Comparison of ENCODE assay signal across 15 cellular contexts in the genomic region with DNA sequence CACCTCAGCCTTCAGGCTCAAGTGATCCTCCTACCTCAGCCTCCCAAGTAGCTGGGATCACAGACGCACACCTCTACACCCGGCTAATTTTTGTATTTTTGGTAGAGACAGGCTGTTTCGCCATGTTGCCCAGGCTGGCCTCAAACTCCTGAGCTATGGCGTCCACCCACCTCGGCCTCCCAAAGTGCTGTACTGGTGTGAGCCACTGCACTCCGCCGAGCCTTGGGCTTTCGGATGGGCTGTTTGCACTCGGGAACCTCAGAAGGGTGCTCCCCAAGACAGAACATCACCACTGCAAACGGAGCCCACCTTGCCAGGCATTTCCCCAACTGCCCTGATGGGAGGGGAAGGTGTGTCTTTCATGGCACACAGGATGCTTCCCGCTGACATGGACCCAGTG. TPM values are rescaled to one million over a fixed set of nuclear protein-coding genes. Genes with fewer than 3 reads are reported as not detected.
DNase-seq lines count a peak whose midpoint lies in the region; ATAC-seq and TF ChIP-seq lines count a peak whose summit lies in the region.
"Had no signal": no experiment of that assay in that cellular context is flagged by ENCODE, and none has a peak within 500 bp of the region (broad histone marks: within the 10 kb centered on the region; RNA-seq: fewer than 3 reads in every experiment).

No MANE protein-coding gene starts in this region.

- peaks cover 2% of the 10 kb centered on the region for H3K36me3 Mint-ChIP-seq in activated CD8-positive, alpha-beta T cell treated with anti-CD3 and anti-CD28 coated beads for 36 hours (ENCODE audit: low read depth)
- peaks cover 10% of the 10 kb centered on the region for H3K36me3 Mint-ChIP-seq in activated T-helper 17 cell treated with anti-CD3 and anti-CD28 coated beads, Interleukin-2, amount 50 U/mL, for 72 hours (ENCODE audit: low read depth)

- no peak for DNase-seq in SJCRH30
- DNase-seq in fibroblast of gingiva (ENCODE audit: low read depth) = peak; percentile 3
- no peak for DNase-seq in substantia nigra (lab: John Stamatoyannopoulos, UW)
- DNase-seq in activated CD8-positive, alpha-beta T cell treated with anti-CD3 and anti-CD28 coated beads for 36 hours = no peak
- DNase-seq in NAMALWA (ENCODE audit: low spot score) = no peak
- DNase-seq: activated CD8-positive, alpha-beta memory T cell treated with anti-CD3 and anti-CD28 coated beads, Interleukin-2, amount 50 U/mL, for 48 hours; DMS79; effector CD4-positive, alpha-beta T cell; left colon; occipital lobe; T-helper 1 cell had no signal

- H3K9me3 ChIP-seq in SJCRH30 (replicated peaks) = no peaks in the 10 kb centered on the region
- H3K9me3 ChIP-seq in muscle layer of duodenum (ENCODE audit: control insufficient read depth in 1 of 2, low read length in 2 of 2) = no peaks in the 10 kb centered on the region

- H3K27me3 Mint-ChIP-seq in activated CD8-positive, alpha-beta T cell treated with anti-CD3 and anti-CD28 coated beads for 36 hours = no peaks in the 10 kb centered on the region
- H3K27me3 Mint-ChIP-seq in activated T-helper 17 cell treated with anti-CD3 and anti-CD28 coated beads, Interleukin-2, amount 50 U/mL, for 72 hours = no peaks in the 10 kb centered on the region

- H3K4me1 Mint-ChIP-seq in activated CD8-positive, alpha-beta T cell treated with anti-CD3 and anti-CD28 coated beads for 36 hours (ENCODE audit: low read depth) = no peaks in the 10 kb centered on the region
- H3K4me1 Mint-ChIP-seq in activated T-helper 17 cell treated with anti-CD3 and anti-CD28 coated beads, Interleukin-2, amount 50 U/mL, for 72 hours = peaks cover 3% of the 10 kb centered on the region

- POLR2A ChIA-PET in activated CD8-positive, alpha-beta T cell treated with anti-CD3 and anti-CD28 coated beads for 36 hours (lab: Charles Lee) = no interaction called here

- H3K4me1 ChIP-seq in SJCRH30 (peaks cover 61% of the 10 kb centered on the region), muscle layer of duodenum (ENCODE audit: control insufficient read depth in 1 of 2, insufficient read depth in 2 of 2, low read length in 2 of 2) (peaks cover 22 to 59% of the 10 kb centered on the region in 2 donors)

- no peak for ATAC-seq in GM18868 (IDR thresholded peaks at IDR 0.05; ENCODE audit: unreplicated experiment)
- ATAC-seq in activated CD8-positive, alpha-beta T cell treated with anti-CD3 and anti-CD28 coated beads for 36 hours = no peak
- no peak for ATAC-seq in activated T-helper 17 cell treated with anti-CD3 and anti-CD28 coated beads, Interleukin-2, amount 50 U/mL, for 72 hours (replicated peaks)
- ATAC-seq: activated CD4-positive, CD25-positive, alpha-beta regulatory T cell treated with anti-CD3 and anti-CD28 coated beads, Interleukin-2, amount 50 U/mL, for 24 hours had no signal

- intact Hi-C loops in activated CD8-positive, alpha-beta T cell treated with anti-CD3 and anti-CD28 coated beads for 36 hours (cut with micrococcal nuclease) = no loop called here

- H3K36me3 ChIP-seq in SJCRH30 = peaks cover 5% of the 10 kb centered on the region
- no peaks in the 10 kb centered on the region for H3K36me3 ChIP-seq in muscle layer of duodenum (ENCODE audit: control insufficient read depth in 1 of 2, insufficient read depth in 2 of 2, low read length in 2 of 2)

- no peak overlapping the region for H3K27ac Mint-ChIP-seq in activated CD8-positive, alpha-beta T cell treated with anti-CD3 and anti-CD28 coated beads for 36 hours
- no peak overlapping the region for H3K27ac Mint-ChIP-seq in activated T-helper 17 cell treated with anti-CD3 and anti-CD28 coated beads, Interleukin-2, amount 50 U/mL, for 72 hours

- H3K4me3 ChIP-seq in SJCRH30 (no peak overlapping the region), muscle layer of duodenum (ENCODE audit: low read depth in 1 of 2, low read length in 2 of 2) (peak overlapping the region in 1 of 2 donors; percentile 27)

- H3K9me3 Mint-ChIP-seq in activated CD8-positive, alpha-beta T cell treated with anti-CD3 and anti-CD28 coated beads for 36 hours = no peaks in the 10 kb centered on the region
- no peaks in the 10 kb centered on the region for H3K9me3 Mint-ChIP-seq in activated T-helper 17 cell treated with anti-CD3 and anti-CD28 coated beads, Interleukin-2, amount 50 U/mL, for 72 hours

- H3K4me3 Mint-ChIP-seq in activated CD8-positive, alpha-beta T cell treated with anti-CD3 and anti-CD28 coated beads for 36 hours = no peak overlapping the region
- H3K4me3 Mint-ChIP-seq in activated T-helper 17 cell treated with anti-CD3 and anti-CD28 coated beads, Interleukin-2, amount 50 U/mL, for 72 hours = no peak overlapping the region

- H3K27me3 ChIP-seq in SJCRH30 (no peaks in the 10 kb centered on the region), muscle layer of duodenum (ENCODE audit: low read depth, low read length) (no peaks in the 10 kb centered on the region)

- CTCF ChIA-PET in activated CD8-positive, alpha-beta T cell treated with anti-CD3 and anti-CD28 coated beads for 36 hours (lab: Charles Lee) = interaction anchor here (0.6 kb wide), 1 partner anchor 25 kb away, joined by 4 read pairs; no protein-coding TSS in a partner anchor

- no peak for TF ChIP-seq CTCF in activated CD8-positive, alpha-beta T cell treated with anti-CD3 and anti-CD28 coated beads for 36 hours (IDR thresholded peaks at IDR 0.05)

- H3K27ac ChIP-seq in SJCRH30 (peak overlapping the region; percentile 100), muscle layer of duodenum (ENCODE audit: low read length) (peak overlapping the region; percentile 56), substantia nigra (ENCODE audit: low read depth, low read length, poor library complexity, severe bottlenecking) (peak overlapping the region; percentile 63)

RNA-seq across cellular contexts. Expression of a gene that starts 27.3 kb away (rescaled TPM):
- 14.0 and 21.2 TPM in 2 replicates for total RNA-seq in SJCRH30 (2014; rRNA removed; shearing (Covaris generic))
- total RNA-seq in activated CD8-positive, alpha-beta T cell treated with anti-CD3 and anti-CD28 coated beads for 36 hours = 10 to 100 TPM; 12.2 to 12.4 TPM
- total RNA-seq in activated T-helper 17 cell treated with anti-CD3 and anti-CD28 coated beads, Interleukin-2, amount 50 U/mL, for 72 hours = 10 to 100 TPM; 30.5 to 51.7 TPM

RNA-seq across cellular contexts. Expression of a gene that starts 52.1 kb away (rescaled TPM):
- total RNA-seq in SJCRH30 (2014; rRNA removed; shearing (Covaris generic)) = 106 and 109 TPM in 2 replicates
- total RNA-seq in activated CD8-positive, alpha-beta T cell treated with anti-CD3 and anti-CD28 coated beads for 36 hours = 10 to 100 TPM; 22.8 to 25.2 TPM
- total RNA-seq in activated T-helper 17 cell treated with anti-CD3 and anti-CD28 coated beads, Interleukin-2, amount 50 U/mL, for 72 hours = 10 to 100 TPM; 24.4 to 53.7 TPM
